12 cellular contexts compared by ENCODE assay signal in the genomic region with DNA sequence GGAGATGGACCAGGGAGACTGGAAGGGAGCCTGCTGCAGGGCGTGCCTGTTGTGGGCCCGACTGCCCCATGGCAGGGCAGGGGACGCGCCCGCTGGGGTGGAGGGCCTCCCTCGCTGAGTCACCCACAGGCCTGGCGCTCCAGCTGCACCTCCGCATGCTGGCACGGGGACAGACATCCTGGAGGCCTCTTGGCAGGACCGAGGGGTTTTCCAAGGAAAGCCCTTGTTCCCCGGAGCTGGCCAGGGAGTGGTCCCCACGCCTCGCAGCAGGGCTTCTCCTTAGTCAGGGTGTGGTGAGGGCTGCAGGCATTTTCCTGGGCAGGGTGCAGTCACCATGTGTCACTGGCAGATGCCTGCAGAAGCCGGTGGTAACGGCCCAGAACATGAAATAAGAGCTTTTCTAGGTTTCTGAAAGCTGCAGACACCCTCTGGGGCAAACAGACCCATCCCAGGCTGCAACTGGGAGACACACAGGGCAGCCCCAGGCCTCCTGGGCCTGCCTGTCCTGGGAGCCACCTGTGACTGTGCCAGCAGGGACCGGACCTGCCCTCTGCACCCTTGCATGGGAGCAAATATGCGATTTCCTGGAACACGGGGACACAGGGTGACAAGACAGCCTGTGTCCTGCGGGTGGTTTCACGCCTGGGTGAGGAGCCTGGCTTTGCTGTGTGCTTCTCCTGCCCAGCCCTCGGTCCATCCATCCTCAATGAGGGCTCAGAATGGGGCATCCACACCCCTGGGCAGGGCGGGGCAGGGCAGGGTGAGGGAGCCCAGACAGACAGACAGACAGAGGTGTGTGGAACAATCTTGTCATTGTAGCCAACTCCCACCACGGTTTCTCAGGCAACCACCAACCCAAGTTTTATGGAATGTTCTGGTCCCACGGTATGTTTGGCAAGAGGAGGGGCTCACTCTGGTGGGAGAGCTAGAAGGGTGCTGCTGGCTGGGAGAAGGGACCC. TPM values are rescaled to one million over a fixed set of nuclear protein-coding genes. Genes with fewer than 3 reads are reported as not detected.
DNase-seq lines count a peak whose midpoint lies in the region; ATAC-seq lines count a peak whose summit lies in the region.
"Had no signal": no experiment of that assay in that cellular context is flagged by ENCODE, and none has a peak within 500 bp of the region (broad histone marks: within the 10 kb centered on the region; RNA-seq: fewer than 3 reads in every experiment).

No MANE protein-coding gene starts in this region.

- H3K4me1 ChIP-seq in aorta (ENCODE audit: control insufficient read depth in 1 of 2, insufficient read depth in 2 of 2, low read length in 2 of 2) = no peaks in the 10 kb centered on the region
- H3K4me1 ChIP-seq: adrenal gland, right atrium auricular region had no signal

- no peaks in the 10 kb centered on the region for H3K9me3 ChIP-seq in aorta (ENCODE audit: control insufficient read depth, low read length)
- H3K9me3 ChIP-seq: adrenal gland, right atrium auricular region had no signal

- H3K27ac ChIP-seq in aorta (ENCODE audit: low read depth in 1 of 2, low read length in 2 of 2) = no peak overlapping the region
- H3K27ac ChIP-seq: adrenal gland, right atrium auricular region had no signal

- WGBS in aorta, 2 donors = 27 to 30% methylated on average over 24 of the region's 24 CpGs

- peaks cover 8 to 11% of the 10 kb centered on the region in 2 donors for H3K36me3 ChIP-seq in aorta (ENCODE audit: control insufficient read depth in 1 of 2, insufficient read depth in 2 of 2, low read length in 1 of 2)
- H3K36me3 ChIP-seq: adrenal gland, right atrium auricular region had no signal

- no peaks in the 10 kb centered on the region for H3K27me3 ChIP-seq in aorta (ENCODE audit: control insufficient read depth in 1 of 2, insufficient read depth in 2 of 2, low read length in 1 of 2)
- H3K27me3 ChIP-seq: adrenal gland, right atrium auricular region had no signal

- peak; percentile 54 for DNase-seq in left cardiac atrium
- DNase-seq in Right ventricle myocardium inferior (ENCODE audit: missing footprints) = no peak
- DNase-seq in T1000 (lab: John Stamatoyannopoulos, UW) = peak; percentile 94
- peak; percentile 43 for DNase-seq in glomerular visceral epithelial cell (ENCODE audit: extremely low spot score)
- DNase-seq in aorta = peak; percentile 92 to 93
- DNase-seq in activated effector memory CD4-positive, alpha-beta T cell treated with Interleukin-2 at 50 U/mL for 16 hours = no peak
- DNase-seq in HCEC 1CT = no peak
- no peak for DNase-seq in iPS-NIHi11 (ENCODE audit: low spot score)
- DNase-seq: adrenal gland, KBM-7, NCI-H446 treated with DMSO at 0.1 percent for 48 hours had no signal

- ATAC-seq in left cardiac atrium (peak; percentile 41 to 44), Right ventricle myocardium inferior (no peak), aorta (ENCODE audit: low FRiP score) (peak; percentile 74)

- no peak overlapping the region for H3K4me3 ChIP-seq in aorta (ENCODE audit: low read length in 2 of 2)
- H3K4me3 ChIP-seq: adrenal gland, right atrium auricular region had no signal

- intact Hi-C loops in left cardiac atrium (cut with DNase I) = no loop called here
- intact Hi-C loops in Right ventricle myocardium inferior (cut with DNase I) = no loop called here
- intact Hi-C loops in aorta (cut with DNase I) = no loop called here

RNA-seq across cellular contexts. Expression of a gene that starts 43.2 kb away (rescaled TPM):
- total RNA-seq in left cardiac atrium (10 to 100 TPM; 11.1 to 11.3 TPM), Right ventricle myocardium inferior (12.8 TPM), aorta (10 to 100 TPM; 17.2 to 17.8 TPM)
- 10 to 100 TPM; 10.7 to 12.3 TPM for polyA plus RNA-seq in aorta

Comparison
In these comparisons a context has a peak if more than half of its experiments do, and no peak if none do; other contexts are left out.
1. DNase-seq: peak in left cardiac atrium (single experiment), T1000 (single experiment), glomerular visceral epithelial cell (single experiment) and aorta (2 of 2); none in Right ventricle myocardium inferior (single experiment), activated effector memory CD4-positive, alpha-beta T cell treated with Interleukin-2 at 50 U/mL for 16 hours (single experiment), HCEC 1CT (single experiment) and iPS-NIHi11 (single experiment).